Comparison of ENCODE assay signal across 8 cellular contexts in genomic region chr9:33044162-33044673, GRCh38. TPM values are rescaled to one million over a fixed set of nuclear protein-coding genes. Genes with fewer than 3 reads are reported as not detected.
A peak's percentile ranks its signal among the peaks of the same experiment; 100 is the strongest.
DNase-seq lines count a peak whose midpoint lies in the region; ATAC-seq, FAIRE-seq and TF ChIP-seq lines count a peak whose summit lies in the region.

No MANE protein-coding gene starts in this region.

- H3K9me3 Mint-ChIP-seq in IgD-negative memory B cell (no peaks in the 10 kb centered on the region), nephron (no peaks in the 10 kb centered on the region)

- peaks cover 4 to 27% (median 13%) of the 10 kb centered on the region in 4 donors for H3K4me1 ChIP-seq in stomach

- H3K27me3 Mint-ChIP-seq in IgD-negative memory B cell (no peaks in the 10 kb centered on the region), nephron (ENCODE audit: low read depth) (no peaks in the 10 kb centered on the region)

- H3K9me3 ChIP-seq in stomach: no peaks in the 10 kb centered on the region

- H3K4me3 ChIP-seq in fibroblast of villous mesenchyme (ENCODE audit: low read depth, low read length) (peak overlapping the region; percentile 74), stomach (peak overlapping the region; percentile 51 to 57 (median 54))

- H3K4me1 Mint-ChIP-seq in IgD-negative memory B cell (peaks cover 8 to 14% (median 14%) of the 10 kb centered on the region in 3 donors), nephron (peaks cover 21% of the 10 kb centered on the region)

- H3K27ac Mint-ChIP-seq in IgD-negative memory B cell: peak overlapping the region; percentile 60 to 82 (median 81)
- H3K27ac Mint-ChIP-seq in nephron: peak overlapping the region; percentile 85 to 93 (median 89)

- peak overlapping the region; percentile 85 to 94 (median 94) for H3K4me3 Mint-ChIP-seq in IgD-negative memory B cell
- H3K4me3 Mint-ChIP-seq in nephron: peak overlapping the region; percentile 84 to 89 (median 88)

- peak; percentile 83 for ATAC-seq in GM21447 (IDR thresholded peaks at IDR 0.05; ENCODE audit: unreplicated experiment)

- peak overlapping the region; percentile 86 to 96 (median 92) for H3K27ac ChIP-seq in stomach

- intact Hi-C loops in stomach (cut with DNase I; ENCODE audit: low total_unique reads): no loop called here

- 0 to 3% (median 1%) methylated on average over 22 to 41 of the region's 41 CpGs for WGBS in stomach, 5 donors

- TF ChIP-seq CTCF in fibroblast of villous mesenchyme (IDR thresholded peaks at IDR 0.05; ENCODE audit: insufficient read depth, low read depth, low read length) (peak; percentile 9), nephron (IDR thresholded peaks at IDR 0.05; ENCODE audit: unreplicated experiment in 3 of 3) (no peak), stomach (IDR thresholded peaks at IDR 0.05) (no peak)

- no peak for FAIRE-seq in RCC 7860 (lab: Jason Lieb, UNC)

- peaks cover 18 to 62% (median 61%) of the 10 kb centered on the region in 4 donors for H3K36me3 ChIP-seq in stomach

- H3K27me3 ChIP-seq in stomach: no peaks in the 10 kb centered on the region

- TF ChIP-seq POLR2A in stomach (IDR thresholded peaks at IDR 0.05): no peak

- H3K36me3 Mint-ChIP-seq in IgD-negative memory B cell (peaks cover 1% of the 10 kb centered on the region), nephron (ENCODE audit: low read depth) (peaks cover 33% of the 10 kb centered on the region)

- TF ChIP-seq EP300 in stomach (IDR thresholded peaks at IDR 0.05): no peak

- DNase-seq in DMS 273 (lab: John Stamatoyannopoulos, UW; ENCODE audit: unreplicated experiment): peak; percentile 95
- DNase-seq in RCC 7860 (ENCODE audit: low spot score): peak; percentile 69
- peak; percentile 29 for DNase-seq in activated gamma-delta T cell treated with anti-CD3 and anti-CD28 coated beads, Interleukin-2, amount 50 U/mL, for 16 hours (ENCODE audit: low read depth)
- DNase-seq in fibroblast of villous mesenchyme (ENCODE audit: low read depth): peak; percentile 94
- DNase-seq in stomach: peak; percentile 84

RNA-seq across cellular contexts. Expression of gene DNAJA1, which starts 19.1 kb away (rescaled TPM):
- 77.1 TPM for polyA plus RNA-seq in IgD-negative memory B cell
- 74.1 and 136 TPM in 2 replicates for total RNA-seq in fibroblast of villous mesenchyme
- 10 to 100 TPM; 16.8 to 81.1 (median 29.2) TPM for total RNA-seq in stomach
- 10 to 100 TPM; 43.5 to 87.4 (median 75.3) TPM for polyA plus RNA-seq in stomach

RNA-seq across cellular contexts. Expression of gene SMU1, which starts 32.3 kb away (rescaled TPM):
- polyA plus RNA-seq in IgD-negative memory B cell (19.3 TPM), stomach (1 to 10 TPM; 7.4 to 8.1 (median 8.0) TPM)
- total RNA-seq in fibroblast of villous mesenchyme (29.3 and 42.7 TPM in 2 replicates), stomach (10 to 100 TPM in 2 of 5 donors, 1 to 10 TPM in 3; 1.7 to 36.2 (median 10.0) TPM)

RNA-seq across cellular contexts. Expression of gene APTX, which starts 42.8 kb away (rescaled TPM):
- polyA plus RNA-seq in IgD-negative memory B cell: 21.3 TPM
- 34.8 and 43.2 TPM in 2 replicates for total RNA-seq in fibroblast of villous mesenchyme
- total RNA-seq in stomach: 10 to 100 TPM; 10.4 to 48.8 (median 30.8) TPM
- 10 to 100 TPM; 24.4 to 28.0 (median 24.7) TPM for polyA plus RNA-seq in stomach

Comparison
In these comparisons a context has a peak if more than half of its experiments do, and no peak if none do; other contexts are left out.
1. Peak in every context shown above with its lines: DNase-seq, ATAC-seq, H3K4me3 ChIP-seq and H3K27ac ChIP-seq.
2. DNase-seq: peak in every context shown above with its lines; median percentile 95 in DMS 273; 94 in fibroblast of villous mesenchyme; 84 in stomach; 69 in RCC 7860; 29 in activated gamma-delta T cell treated with anti-CD3 and anti-CD28 coated beads, Interleukin-2, amount 50 U/mL, for 16 hours.